Comparison of ENCODE assay signal across 8 cellular contexts in the genomic region with DNA sequence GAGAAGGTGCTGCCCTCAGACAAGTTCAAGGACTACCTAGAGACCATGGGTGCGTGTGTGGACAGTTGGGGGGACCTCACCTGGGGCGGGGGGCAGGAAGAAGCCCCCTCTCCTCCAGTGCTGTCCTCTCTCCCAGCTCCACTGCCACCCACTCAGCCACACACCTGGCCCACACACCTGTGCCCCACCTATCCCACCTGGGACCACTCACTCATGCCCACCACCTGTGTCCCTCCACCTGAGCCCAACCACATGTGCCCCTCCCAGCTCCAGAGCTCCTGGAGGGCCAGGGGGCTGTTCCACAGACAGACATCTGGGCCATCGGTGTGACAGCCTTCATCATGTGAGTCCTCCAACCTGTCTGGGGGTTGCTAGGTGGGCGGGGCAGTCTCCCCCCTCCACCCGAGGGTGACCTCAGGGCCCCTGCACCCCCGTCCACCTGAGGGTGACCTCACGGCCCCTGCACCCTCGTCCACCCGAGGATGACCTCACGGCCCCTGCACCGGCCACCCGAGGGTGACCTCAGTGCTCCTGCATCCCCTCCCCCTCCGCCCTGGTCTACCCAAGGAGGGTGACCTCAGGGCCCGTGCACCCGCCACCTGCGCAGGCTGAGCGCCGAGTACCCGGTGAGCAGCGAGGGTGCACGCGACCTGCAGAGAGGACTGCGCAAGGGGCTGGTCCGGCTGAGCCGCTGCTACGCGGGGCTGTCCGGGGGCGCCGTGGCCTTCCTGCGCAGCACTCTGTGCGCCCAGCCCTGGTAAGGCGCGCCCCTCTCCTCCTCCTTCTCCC. TPM values are rescaled to one million over a fixed set of nuclear protein-coding genes. Genes with fewer than 3 reads are reported as not detected.
DNase-seq lines count a peak whose midpoint lies in the region; ATAC-seq and TF ChIP-seq lines count a peak whose summit lies in the region.

No MANE protein-coding gene starts in this region.

- ATAC-seq in activated CD8-positive, alpha-beta T cell treated with anti-CD3 and anti-CD28 coated beads, Interleukin-2, amount 10 ng/mL, durations not matched to agents 7 days and 5 days: peak; percentile 67
- ATAC-seq in heart left ventricle (no peak), sciatic nerve (peak; percentile 11), HG02798 (IDR thresholded peaks at IDR 0.05; ENCODE audit: poor library complexity, unreplicated experiment) (no peak)

- H3K27ac ChIP-seq in heart left ventricle: peak overlapping the region in 4 of 12 donors; percentile 9 to 95 (median 56)

- H3K36me3 ChIP-seq in H7 (replicated peaks; ENCODE audit: control insufficient read depth, insufficient read depth, low read length): no peaks in the 10 kb centered on the region
- H3K36me3 ChIP-seq in heart left ventricle: peaks cover 0 to 13% (median 0%) of the 10 kb centered on the region in 9 donors

- DNase-seq in H7 (peak; percentile 54), heart left ventricle (peak in 2 of 5 donors; percentile 34 to 66), sciatic nerve (ENCODE audit: low spot score) (peak; percentile 78), kidney glomerular epithelial cell (lab: John Stamatoyannopoulos, UW) (no peak), NCI-H345 (lab: John Stamatoyannopoulos, UW) (no peak), DMS114 treated with DMSO at 0.1 percent for 48 hours (lab: John Stamatoyannopoulos, UW; ENCODE audit: unreplicated experiment) (no peak)
- DNase-seq in activated CD8-positive, alpha-beta T cell treated with anti-CD3 and anti-CD28 coated beads, Interleukin-2, amount 10 ng/mL, durations not matched to agents 7 days and 5 days: peak; percentile 30

- no peaks in the 10 kb centered on the region for H3K9me3 ChIP-seq in heart left ventricle

- intact Hi-C loops in heart left ventricle (cut with DNase I) (loop anchor here in 1 of 10 donors (10.0 kb wide), 1 partner anchor 243 kb away; no protein-coding TSS in a partner anchor), sciatic nerve (cut with DNase I) (no loop called here)

- peaks cover 11% of the 10 kb centered on the region for H3K4me1 Mint-ChIP-seq in activated CD8-positive, alpha-beta T cell treated with anti-CD3 and anti-CD28 coated beads, Interleukin-2, amount 10 ng/mL, durations not matched to agents 7 days and 5 days (ENCODE audit: low read depth)

- CTCF ChIA-PET in activated CD8-positive, alpha-beta T cell treated with anti-CD3 and anti-CD28 coated beads, Interleukin-2, amount 10 ng/mL, durations not matched to agents 7 days and 5 days (lab: Charles Lee): no interaction called here

- no peak for TF ChIP-seq POLR2A in heart left ventricle (IDR thresholded peaks at IDR 0.05)

- H3K27me3 Mint-ChIP-seq in activated CD8-positive, alpha-beta T cell treated with anti-CD3 and anti-CD28 coated beads, Interleukin-2, amount 10 ng/mL, durations not matched to agents 7 days and 5 days (ENCODE audit: low read depth): peaks cover 36% of the 10 kb centered on the region

- H3K9me3 Mint-ChIP-seq in activated CD8-positive, alpha-beta T cell treated with anti-CD3 and anti-CD28 coated beads, Interleukin-2, amount 10 ng/mL, durations not matched to agents 7 days and 5 days (ENCODE audit: insufficient read depth): no peaks in the 10 kb centered on the region

- no peak for TF ChIP-seq CTCF in heart left ventricle (IDR thresholded peaks at IDR 0.05)

- POLR2A ChIA-PET in activated CD8-positive, alpha-beta T cell treated with anti-CD3 and anti-CD28 coated beads, Interleukin-2, amount 10 ng/mL, durations not matched to agents 7 days and 5 days (lab: Charles Lee): interaction anchor here (1.2 kb wide), 1 partner anchor 100 kb away, joined by 5 read pairs; no protein-coding TSS in a partner anchor

- H3K27ac Mint-ChIP-seq in activated CD8-positive, alpha-beta T cell treated with anti-CD3 and anti-CD28 coated beads, Interleukin-2, amount 10 ng/mL, durations not matched to agents 7 days and 5 days: no peak overlapping the region

- H3K27me3 ChIP-seq in H7 (ENCODE audit: control insufficient read depth, insufficient read depth, low read length): peaks cover 24% of the 10 kb centered on the region
- peaks cover 0 to 15% (median 0%) of the 10 kb centered on the region in 9 donors for H3K27me3 ChIP-seq in heart left ventricle

- peaks cover 11 to 55% (median 26%) of the 10 kb centered on the region in 12 donors for H3K4me1 ChIP-seq in heart left ventricle

- 35 to 41% (median 40%) methylated on average over 27 to 34 of the region's 34 CpGs for WGBS in heart left ventricle, 4 donors

- H3K4me3 Mint-ChIP-seq in activated CD8-positive, alpha-beta T cell treated with anti-CD3 and anti-CD28 coated beads, Interleukin-2, amount 10 ng/mL, durations not matched to agents 7 days and 5 days: peak overlapping the region; percentile 34

- H3K4me3 ChIP-seq in H7 (ENCODE audit: insufficient read depth, low read depth, low read length) (peak overlapping the region; percentile 77), heart left ventricle (peak overlapping the region in 8 of 12 donors; percentile 17 to 59 (median 48))

- no peaks in the 10 kb centered on the region for H3K36me3 Mint-ChIP-seq in activated CD8-positive, alpha-beta T cell treated with anti-CD3 and anti-CD28 coated beads, Interleukin-2, amount 10 ng/mL, durations not matched to agents 7 days and 5 days (ENCODE audit: low read depth)

RNA-seq across cellular contexts. Expression of gene TRIM11, which starts 28.8 kb away (rescaled TPM):
- 39.0 and 50.2 TPM in 2 replicates for total RNA-seq in H7 (2014; rRNA removed; shearing (Covaris generic))
- total RNA-seq in activated CD8-positive, alpha-beta T cell treated with anti-CD3 and anti-CD28 coated beads, Interleukin-2, amount 10 ng/mL, durations not matched to agents 7 days and 5 days: 10 to 100 TPM; 66.5 to 71.9 TPM
- 10 to 100 TPM in 4 of 9 donors, 1 to 10 TPM in 5; 6.7 to 13.8 (median 8.4) TPM for total RNA-seq in heart left ventricle
- 1 to 10 TPM; 4.7 to 9.8 TPM for polyA plus RNA-seq in heart left ventricle
- total RNA-seq in sciatic nerve: 18.1 TPM

RNA-seq across cellular contexts. Expression of gene TRIM17, which starts 38.8 kb away (rescaled TPM):
- total RNA-seq in H7 (2014; rRNA removed; shearing (Covaris generic)): 4.9 and 5.6 TPM in 2 replicates
- 1 to 10 TPM; 2.8 to 4.0 TPM for total RNA-seq in activated CD8-positive, alpha-beta T cell treated with anti-CD3 and anti-CD28 coated beads, Interleukin-2, amount 10 ng/mL, durations not matched to agents 7 days and 5 days
- total RNA-seq in heart left ventricle: 1 to 10 TPM in 1 of 9 donors, under 1 TPM in 5, not detected in 3; 0.27 to 1.7 (median 0.57) TPM
- polyA plus RNA-seq in heart left ventricle: under 1 TPM; 0.08 to 0.11 TPM
- total RNA-seq in sciatic nerve: 1.2 TPM

Comparison
In these comparisons a context has a peak if more than half of its experiments do, and no peak if none do; other contexts are left out.
1. DNase-seq: peak in H7 (single experiment), activated CD8-positive, alpha-beta T cell treated with anti-CD3 and anti-CD28 coated beads, Interleukin-2, amount 10 ng/mL, durations not matched to agents 7 days and 5 days (single experiment) and sciatic nerve (single experiment); none in kidney glomerular epithelial cell (single experiment), NCI-H345 (single experiment) and DMS114 treated with DMSO at 0.1 percent for 48 hours (single experiment).
2. ATAC-seq: peak in activated CD8-positive, alpha-beta T cell treated with anti-CD3 and anti-CD28 coated beads, Interleukin-2, amount 10 ng/mL, durations not matched to agents 7 days and 5 days (single experiment) and sciatic nerve (single experiment); none in heart left ventricle (0 of 4) and HG02798 (single experiment).